10 cellular contexts compared by ENCODE assay signal in the genomic region with DNA sequence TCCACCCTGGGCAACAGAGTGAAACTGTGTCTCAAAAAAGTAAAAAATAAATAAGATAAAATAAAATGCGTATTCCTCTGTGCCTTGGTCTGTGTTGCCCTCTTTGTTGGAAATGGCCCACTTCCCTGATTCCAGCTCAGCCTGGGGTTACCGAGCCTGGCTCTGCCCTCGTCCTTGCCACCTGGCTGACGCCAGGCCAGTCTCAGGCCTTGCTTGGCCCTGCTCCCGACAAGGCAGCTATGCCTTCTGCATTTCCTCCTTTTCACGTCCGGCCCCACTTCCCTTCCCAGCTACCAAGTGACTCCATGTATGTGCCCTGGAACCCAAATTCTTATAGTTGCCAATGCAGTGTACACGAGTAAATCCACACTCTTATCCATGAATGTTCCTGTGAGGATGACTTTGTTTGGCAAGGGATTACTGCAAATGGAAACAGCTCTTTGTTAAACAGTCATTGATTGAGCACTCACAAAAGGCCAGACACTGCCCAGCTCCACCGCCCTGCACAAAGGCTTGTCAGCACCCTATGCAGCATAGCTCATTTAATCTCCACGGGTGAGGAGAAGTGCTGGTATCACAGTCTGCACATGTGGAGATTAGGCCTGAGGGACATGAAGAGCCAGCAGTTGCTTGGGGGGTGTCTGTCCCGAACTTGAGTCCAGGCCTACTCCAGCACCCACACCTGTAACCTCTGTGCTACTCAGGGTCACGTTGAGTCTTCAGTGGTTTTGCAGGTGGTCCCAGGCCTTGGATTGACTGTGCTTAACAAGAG. TPM values are rescaled to one million over a fixed set of nuclear protein-coding genes. Genes with fewer than 3 reads are reported as not detected.
DNase-seq lines count a peak whose midpoint lies in the region; ATAC-seq and TF ChIP-seq lines count a peak whose summit lies in the region.
"Had no signal": no experiment of that assay in that cellular context is flagged by ENCODE, and none has a peak within 500 bp of the region (broad histone marks: within the 10 kb centered on the region; RNA-seq: fewer than 3 reads in every experiment).

No MANE protein-coding gene starts in this region.

- no peaks in the 10 kb centered on the region for H3K36me3 Mint-ChIP-seq in activated naive CD8-positive, alpha-beta T cell treated with anti-CD3 and anti-CD28 coated beads, Interleukin-2, amount 10 ng/mL, durations not matched to agents 7 days and 5 days
- no peaks in the 10 kb centered on the region for H3K36me3 Mint-ChIP-seq in activated naive CD8-positive, alpha-beta T cell treated with anti-CD3 and anti-CD28 coated beads, Interleukin-2, amount 50 U/mL, for 24 hours (ENCODE audit: low read depth)
- H3K36me3 Mint-ChIP-seq in naive thymus-derived CD8-positive, alpha-beta T cell: no peaks in the 10 kb centered on the region
- H3K36me3 Mint-ChIP-seq: natural killer cell treated with Interleukin-12 subunit alpha and Interleukin-12 subunit beta and Interleukin-15 and Interleukin-18, amount 100 ng/mL, for 72 hours had no signal

- POLR2A ChIA-PET in activated naive CD8-positive, alpha-beta T cell treated with anti-CD3 and anti-CD28 coated beads, Interleukin-2, amount 10 ng/mL, durations not matched to agents 7 days and 5 days (lab: Charles Lee): interaction anchor here (0.6 kb wide), 1 partner anchor 36 kb away, joined by 3 read pairs; no protein-coding TSS in a partner anchor
- POLR2A ChIA-PET in naive thymus-derived CD8-positive, alpha-beta T cell (lab: Charles Lee): no interaction called here

- TF ChIP-seq POLR2A in esophagus squamous epithelium (IDR thresholded peaks at IDR 0.05): no peak

- peaks cover 11 to 20% (median 14%) of the 10 kb centered on the region in 3 donors for H3K4me1 ChIP-seq in esophagus squamous epithelium

- H3K27ac Mint-ChIP-seq in activated naive CD8-positive, alpha-beta T cell treated with anti-CD3 and anti-CD28 coated beads, Interleukin-2, amount 10 ng/mL, durations not matched to agents 7 days and 5 days: peak overlapping the region; percentile 10
- H3K27ac Mint-ChIP-seq in activated naive CD8-positive, alpha-beta T cell treated with anti-CD3 and anti-CD28 coated beads, Interleukin-2, amount 50 U/mL, for 24 hours: no peak overlapping the region
- H3K27ac Mint-ChIP-seq in naive thymus-derived CD8-positive, alpha-beta T cell: peak overlapping the region in 3 of 10 donors; percentile 24 to 69 (median 66)

- H3K27me3 ChIP-seq in esophagus squamous epithelium: peaks cover 0 to 60% (median 0%) of the 10 kb centered on the region in 4 donors

- peak overlapping the region in 3 of 4 donors; percentile 57 to 78 (median 67) for H3K27ac ChIP-seq in esophagus squamous epithelium

- no peaks in the 10 kb centered on the region for H3K9me3 Mint-ChIP-seq in activated naive CD8-positive, alpha-beta T cell treated with anti-CD3 and anti-CD28 coated beads, Interleukin-2, amount 10 ng/mL, durations not matched to agents 7 days and 5 days
- no peaks in the 10 kb centered on the region for H3K9me3 Mint-ChIP-seq in activated naive CD8-positive, alpha-beta T cell treated with anti-CD3 and anti-CD28 coated beads, Interleukin-2, amount 50 U/mL, for 24 hours
- H3K9me3 Mint-ChIP-seq in naive thymus-derived CD8-positive, alpha-beta T cell: no peaks in the 10 kb centered on the region
- H3K9me3 Mint-ChIP-seq: natural killer cell treated with Interleukin-12 subunit alpha and Interleukin-12 subunit beta and Interleukin-15 and Interleukin-18, amount 100 ng/mL, for 72 hours had no signal

- intact Hi-C loops in esophagus squamous epithelium (cut with DNase I): no loop called here

- no peaks in the 10 kb centered on the region for H3K9me3 ChIP-seq in esophagus squamous epithelium

- DNase-seq in activated naive CD8-positive, alpha-beta T cell treated with anti-CD3 and anti-CD28 coated beads, Interleukin-2, amount 10 ng/mL, durations not matched to agents 7 days and 5 days: no peak
- DNase-seq in activated naive CD8-positive, alpha-beta T cell treated with anti-CD3 and anti-CD28 coated beads, Interleukin-2, amount 50 U/mL, for 24 hours: no peak
- no peak for DNase-seq in esophagus squamous epithelium (lab: John Stamatoyannopoulos, UW)
- no peak for DNase-seq in naive thymus-derived CD8-positive, alpha-beta T cell
- DNase-seq in NCI-H1048 (lab: John Stamatoyannopoulos, UW): no peak
- DNase-seq in NCI-H2081 treated with DMSO at 0.1 percent for 48 hours (lab: John Stamatoyannopoulos, UW): no peak
- DNase-seq: NCI-H524 had no signal

- peaks cover 9% of the 10 kb centered on the region for H3K4me1 Mint-ChIP-seq in activated naive CD8-positive, alpha-beta T cell treated with anti-CD3 and anti-CD28 coated beads, Interleukin-2, amount 10 ng/mL, durations not matched to agents 7 days and 5 days
- H3K4me1 Mint-ChIP-seq in activated naive CD8-positive, alpha-beta T cell treated with anti-CD3 and anti-CD28 coated beads, Interleukin-2, amount 50 U/mL, for 24 hours: peaks cover 10% of the 10 kb centered on the region
- H3K4me1 Mint-ChIP-seq in naive thymus-derived CD8-positive, alpha-beta T cell: peaks cover 8 to 17% (median 12%) of the 10 kb centered on the region in 4 donors

- H3K27me3 Mint-ChIP-seq in activated naive CD8-positive, alpha-beta T cell treated with anti-CD3 and anti-CD28 coated beads, Interleukin-2, amount 10 ng/mL, durations not matched to agents 7 days and 5 days: peaks cover 3% of the 10 kb centered on the region
- H3K27me3 Mint-ChIP-seq in activated naive CD8-positive, alpha-beta T cell treated with anti-CD3 and anti-CD28 coated beads, Interleukin-2, amount 50 U/mL, for 24 hours: no peaks in the 10 kb centered on the region
- no peaks in the 10 kb centered on the region for H3K27me3 Mint-ChIP-seq in naive thymus-derived CD8-positive, alpha-beta T cell

- H3K4me3 Mint-ChIP-seq in activated naive CD8-positive, alpha-beta T cell treated with anti-CD3 and anti-CD28 coated beads, Interleukin-2, amount 10 ng/mL, durations not matched to agents 7 days and 5 days: no peak overlapping the region
- no peak overlapping the region for H3K4me3 Mint-ChIP-seq in activated naive CD8-positive, alpha-beta T cell treated with anti-CD3 and anti-CD28 coated beads, Interleukin-2, amount 50 U/mL, for 24 hours
- peak overlapping the region; percentile 44 to 80 (median 74) for H3K4me3 Mint-ChIP-seq in naive thymus-derived CD8-positive, alpha-beta T cell
- H3K4me3 Mint-ChIP-seq: natural killer cell treated with Interleukin-12 subunit alpha and Interleukin-12 subunit beta and Interleukin-15 and Interleukin-18, amount 100 ng/mL, for 72 hours had no signal

- TF ChIP-seq CTCF in esophagus squamous epithelium (IDR thresholded peaks at IDR 0.05): no peak

- no peaks in the 10 kb centered on the region for H3K36me3 ChIP-seq in esophagus squamous epithelium

- peak overlapping the region in 1 of 4 donors; percentile 56 for H3K4me3 ChIP-seq in esophagus squamous epithelium

- WGBS in esophagus squamous epithelium, 2 donors: 39 to 44% methylated on average over 9 to 10 of the region's 12 CpGs

- no peak for ATAC-seq in activated naive CD8-positive, alpha-beta T cell treated with anti-CD3 and anti-CD28 coated beads, Interleukin-2, amount 10 ng/mL, durations not matched to agents 7 days and 5 days (ENCODE audit: low read depth)
- no peak for ATAC-seq in activated naive CD8-positive, alpha-beta T cell treated with anti-CD3 and anti-CD28 coated beads, Interleukin-2, amount 50 U/mL, for 24 hours
- peak in 1 of 2 donors; percentile 14 for ATAC-seq in naive thymus-derived CD8-positive, alpha-beta T cell
- no peak for ATAC-seq in GM18520 (IDR thresholded peaks at IDR 0.05; ENCODE audit: unreplicated experiment)
- no peak for ATAC-seq in HG03565 (IDR thresholded peaks at IDR 0.05; ENCODE audit: unreplicated experiment)

RNA-seq across cellular contexts. Expression of gene SPSB4, which starts 25.1 kb away (rescaled TPM):
- total RNA-seq in activated naive CD8-positive, alpha-beta T cell treated with anti-CD3 and anti-CD28 coated beads, Interleukin-2, amount 10 ng/mL, durations not matched to agents 7 days and 5 days: not detected
- total RNA-seq in esophagus squamous epithelium: not detected
- not detected for total RNA-seq in naive thymus-derived CD8-positive, alpha-beta T cell
- polyA plus RNA-seq in naive thymus-derived CD8-positive, alpha-beta T cell: not detected
- total RNA-seq: natural killer cell treated with Interleukin-12 subunit alpha and Interleukin-12 subunit beta and Interleukin-15 and Interleukin-18, amount 100 ng/mL, for 72 hours had no signal

Comparison
In these comparisons a context has a peak if more than half of its experiments do, and no peak if none do; other contexts are left out.
1. H3K4me3 Mint-ChIP-seq: peak in naive thymus-derived CD8-positive, alpha-beta T cell (10 of 10); none in activated naive CD8-positive, alpha-beta T cell treated with anti-CD3 and anti-CD28 coated beads, Interleukin-2, amount 10 ng/mL, durations not matched to agents 7 days and 5 days (single experiment) and activated naive CD8-positive, alpha-beta T cell treated with anti-CD3 and anti-CD28 coated beads, Interleukin-2, amount 50 U/mL, for 24 hours (single experiment).